In the genomic region with DNA sequence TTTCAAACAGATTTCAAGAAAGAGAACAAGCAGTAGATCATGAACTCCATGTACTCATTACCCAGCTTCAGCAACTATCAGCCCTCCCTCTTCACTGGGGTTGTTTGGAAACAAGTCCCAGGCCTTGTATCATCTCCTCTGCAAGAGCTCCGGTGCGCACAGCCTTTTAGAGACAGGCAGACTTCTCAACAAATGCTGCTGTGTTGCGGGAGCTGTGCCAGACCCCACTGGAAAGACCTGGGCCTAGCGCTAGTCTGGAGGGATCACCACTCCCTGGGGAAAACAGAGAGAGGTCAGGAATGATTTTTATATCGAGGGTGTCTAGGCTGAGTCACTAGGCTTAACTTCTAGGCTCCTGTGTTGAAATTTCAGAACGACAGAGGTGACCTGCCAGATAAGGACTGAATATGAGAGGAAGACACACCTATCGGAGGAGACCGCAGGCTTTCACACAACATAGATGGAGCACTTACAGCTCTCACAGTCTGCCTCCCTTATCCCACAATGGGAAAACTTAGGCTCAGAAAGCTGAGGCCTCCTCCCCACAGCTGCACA, we compare ENCODE assay signal across 17 cellular contexts.
"Had no signal": no experiment of that assay in that cellular context is flagged by ENCODE, and none has a peak within 500 bp of the region (broad histone marks: within the 10 kb centered on the region; RNA-seq: fewer than 3 reads in every experiment).

No MANE protein-coding gene starts in this region.

- H3K9me3 ChIP-seq: mucosa of descending colon had no signal

- H3K27ac ChIP-seq: WERI-Rb-1 had no signal

- H3K36me3 ChIP-seq: WERI-Rb-1 had no signal

- ATAC-seq: left cardiac atrium; mucosa of descending colon; naive thymus-derived CD8-positive, alpha-beta T cell; right cardiac atrium; stimulated activated effector memory CD8-positive, alpha-beta T cell treated with anti-CD3 and anti-CD28 coated beads, Interleukin-12 subunit alpha, Interleukin-12 subunit beta, amount 100 ng/mL, for 72 hours; T-cell had no signal

- H3K9me3 Mint-ChIP-seq: activated T-helper 1 cell treated with anti-CD3 and anti-CD28 coated beads, Interleukin-12 subunit alpha, Interleukin-12 subunit beta, Interleukin-2, Interleukin-4 antibody, amounts not matched to agents 30 ng/mL and 10 ng/mL and 1 ng/mL, durations not matched to agents 14 hours and 24 hours and 36 hours; central memory CD8-positive, alpha-beta T cell; dendritic cell treated with granulocyte-macrophage colony-stimulating factor and Interleukin-4, amounts not matched to agents 40 ng/mL and 50 ng/mL, for 4 days; endodermal cell; immature natural killer cell; naive thymus-derived CD8-positive, alpha-beta T cell; stimulated activated effector memory CD8-positive, alpha-beta T cell treated with anti-CD3 and anti-CD28 coated beads, Interleukin-12 subunit alpha, Interleukin-12 subunit beta, amount 100 ng/mL, for 72 hours; T-cell had no signal

- DNase-seq: activated CD4-positive, alpha-beta T cell treated with anti-CD3 and anti-CD28 coated beads for 4 hours; activated naive CD4-positive, alpha-beta T cell; endodermal cell; erythroblast; immature natural killer cell; left cardiac atrium; mammary epithelial cell; mucosa of descending colon; naive thymus-derived CD8-positive, alpha-beta T cell; right cardiac atrium; T-cell; trophoblast cell; WERI-Rb-1 had no signal

- H3K27ac Mint-ChIP-seq: activated T-helper 1 cell treated with anti-CD3 and anti-CD28 coated beads, Interleukin-12 subunit alpha, Interleukin-12 subunit beta, Interleukin-2, Interleukin-4 antibody, amounts not matched to agents 30 ng/mL and 10 ng/mL and 1 ng/mL, durations not matched to agents 14 hours and 24 hours and 36 hours; dendritic cell treated with granulocyte-macrophage colony-stimulating factor and Interleukin-4, amounts not matched to agents 40 ng/mL and 50 ng/mL, for 4 days; endodermal cell; immature natural killer cell; naive thymus-derived CD8-positive, alpha-beta T cell; stimulated activated effector memory CD8-positive, alpha-beta T cell treated with anti-CD3 and anti-CD28 coated beads, Interleukin-12 subunit alpha, Interleukin-12 subunit beta, amount 100 ng/mL, for 72 hours; T-cell had no signal

- H3K4me3 ChIP-seq: mucosa of descending colon had no signal

- H3K36me3 Mint-ChIP-seq: immature natural killer cell; naive thymus-derived CD8-positive, alpha-beta T cell; stimulated activated effector memory CD8-positive, alpha-beta T cell treated with anti-CD3 and anti-CD28 coated beads, Interleukin-12 subunit alpha, Interleukin-12 subunit beta, amount 100 ng/mL, for 72 hours; T-cell had no signal

- H3K4me1 Mint-ChIP-seq: central memory CD8-positive, alpha-beta T cell; immature natural killer cell; naive thymus-derived CD8-positive, alpha-beta T cell; stimulated activated effector memory CD8-positive, alpha-beta T cell treated with anti-CD3 and anti-CD28 coated beads, Interleukin-12 subunit alpha, Interleukin-12 subunit beta, amount 100 ng/mL, for 72 hours; T-cell had no signal

- H3K4me3 Mint-ChIP-seq: activated T-helper 1 cell treated with anti-CD3 and anti-CD28 coated beads, Interleukin-12 subunit alpha, Interleukin-12 subunit beta, Interleukin-2, Interleukin-4 antibody, amounts not matched to agents 30 ng/mL and 10 ng/mL and 1 ng/mL, durations not matched to agents 14 hours and 24 hours and 36 hours; central memory CD8-positive, alpha-beta T cell; dendritic cell treated with granulocyte-macrophage colony-stimulating factor and Interleukin-4, amounts not matched to agents 40 ng/mL and 50 ng/mL, for 4 days; endodermal cell; immature natural killer cell; naive thymus-derived CD8-positive, alpha-beta T cell; stimulated activated effector memory CD8-positive, alpha-beta T cell treated with anti-CD3 and anti-CD28 coated beads, Interleukin-12 subunit alpha, Interleukin-12 subunit beta, amount 100 ng/mL, for 72 hours; T-cell had no signal
